1 cellular context compared by ENCODE assay signal in the genomic region with DNA sequence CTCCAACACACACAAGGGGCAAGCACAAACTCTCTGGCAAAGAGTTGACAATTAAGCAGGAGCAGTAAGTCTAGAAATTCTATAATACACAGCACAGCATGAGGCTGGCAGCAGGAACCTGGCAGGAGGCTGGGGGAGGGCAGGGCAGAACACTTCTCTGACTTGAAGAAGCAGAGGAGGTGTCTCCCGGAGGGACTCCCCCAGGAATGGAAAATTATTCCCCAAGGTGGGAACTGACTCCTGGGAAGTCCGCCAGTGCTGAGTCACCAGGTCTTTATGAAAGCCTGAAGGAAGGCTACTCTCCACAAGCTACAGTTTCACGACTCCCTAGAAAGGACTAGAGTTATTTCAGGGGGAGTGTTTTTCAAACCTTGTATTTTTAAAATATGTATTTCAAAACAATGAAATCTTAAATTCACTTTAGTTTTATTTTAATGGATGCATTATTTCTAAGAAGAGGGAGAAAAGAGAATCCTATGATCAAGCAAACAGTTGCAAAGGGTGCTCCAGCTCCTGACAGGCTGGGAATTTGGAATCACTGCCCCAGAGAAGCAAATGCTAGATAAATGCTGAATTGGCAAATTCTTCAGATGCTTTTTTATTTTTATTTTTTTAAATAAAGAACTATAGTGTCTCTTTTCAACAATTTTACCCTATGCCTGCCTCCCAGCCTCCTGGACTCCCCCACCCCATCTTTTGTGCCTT.
TF ChIP-seq lines count a peak whose summit lies in the region.

No MANE protein-coding gene starts in this region.

TF ChIP-seq in HEK293, 187 proteins besides CTCF, POLR2A, EP300 and RAD21 (continued from another document and continues in another):
- no peak for TF ChIP-seq PRDM4 (tag by site-specific recombination; IDR thresholded peaks at IDR 0.05)
- 0 out of 2 replicates have a peak, but pooled peaks have one; percentile 9 for TF ChIP-seq EGR2 (tag by site-specific recombination; IDR thresholded peaks at IDR 0.05; ENCODE audit: low read depth)
- no peak for TF ChIP-seq ZNF623 (tag by site-specific recombination; IDR thresholded peaks at IDR 0.05)
- TF ChIP-seq ZNF146 (tag by site-specific recombination; IDR thresholded peaks at IDR 0.05) = no peak
- TF ChIP-seq AEBP2 (tag by site-specific recombination; IDR thresholded peaks at IDR 0.05; ENCODE audit: borderline replicate concordance) = no peak
- TF ChIP-seq ZNF423 (tag by site-specific recombination; IDR thresholded peaks at IDR 0.05) = no peak
- no peak for TF ChIP-seq ZNF654 (tag by site-specific recombination; IDR thresholded peaks at IDR 0.05; ENCODE audit: low read depth)
- TF ChIP-seq ZFP41 (tag by site-specific recombination; IDR thresholded peaks at IDR 0.05; ENCODE audit: borderline replicate concordance) = no peak
- TF ChIP-seq, protein P1, sequence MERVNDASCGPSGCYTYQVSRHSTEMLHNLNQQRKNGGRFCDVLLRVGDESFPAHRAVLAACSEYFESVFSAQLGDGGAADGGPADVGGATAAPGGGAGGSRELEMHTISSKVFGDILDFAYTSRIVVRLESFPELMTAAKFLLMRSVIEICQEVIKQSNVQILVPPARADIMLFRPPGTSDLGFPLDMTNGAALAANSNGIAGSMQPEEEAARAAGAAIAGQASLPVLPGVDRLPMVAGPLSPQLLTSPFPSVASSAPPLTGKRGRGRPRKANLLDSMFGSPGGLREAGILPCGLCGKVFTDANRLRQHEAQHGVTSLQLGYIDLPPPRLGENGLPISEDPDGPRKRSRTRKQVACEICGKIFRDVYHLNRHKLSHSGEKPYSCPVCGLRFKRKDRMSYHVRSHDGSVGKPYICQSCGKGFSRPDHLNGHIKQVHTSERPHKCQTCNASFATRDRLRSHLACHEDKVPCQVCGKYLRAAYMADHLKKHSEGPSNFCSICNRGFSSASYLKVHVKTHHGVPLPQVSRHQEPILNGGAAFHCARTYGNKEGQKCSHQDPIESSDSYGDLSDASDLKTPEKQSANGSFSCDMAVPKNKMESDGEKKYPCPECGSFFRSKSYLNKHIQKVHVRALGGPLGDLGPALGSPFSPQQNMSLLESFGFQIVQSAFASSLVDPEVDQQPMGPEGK (tag by site-specific recombination; IDR thresholded peaks at IDR 0.05) = peak; percentile 47; the same call in 1 of the 2 replicates
- TF ChIP-seq ZNF214 (tag by site-specific recombination; IDR thresholded peaks at IDR 0.05; ENCODE audit: borderline replicate concordance) = no peak
- peak; percentile 68 for TF ChIP-seq IKZF3 (tag by site-specific recombination; IDR thresholded peaks at IDR 0.05)
- no peak for TF ChIP-seq ZNF624 (tag by site-specific recombination; IDR thresholded peaks at IDR 0.05)
- TF ChIP-seq YY2 (tag by site-specific recombination; IDR thresholded peaks at IDR 0.05) = no peak
- TF ChIP-seq ZNF830 (tag by site-specific recombination; IDR thresholded peaks at IDR 0.05; ENCODE audit: low read depth) = no peak
- no peak for TF ChIP-seq TCF7L2 (IDR thresholded peaks at IDR 0.05; ENCODE audit: borderline replicate concordance, low read depth, low read length)
- TF ChIP-seq ZNF391 (tag by site-specific recombination; IDR thresholded peaks at IDR 0.05; ENCODE audit: borderline replicate concordance, low read depth) = no peak
- no peak for TF ChIP-seq ZNF16 (tag by site-specific recombination; IDR thresholded peaks at IDR 0.05; ENCODE audit: low read depth)
- no peak for TF ChIP-seq ZBTB17 (tag by site-specific recombination; IDR thresholded peaks at IDR 0.05)
- no peak for TF ChIP-seq ZNF274 (IDR thresholded peaks at IDR 0.05; ENCODE audit: low read length)
- TF ChIP-seq ZNF274 (tag by site-specific recombination; IDR thresholded peaks at IDR 0.05; ENCODE audit: borderline replicate concordance) = no peak
- TF ChIP-seq PRDM1 (tag by site-specific recombination; IDR thresholded peaks at IDR 0.05) = no peak
- TF ChIP-seq ZNF112 (tag by site-specific recombination; IDR thresholded peaks at IDR 0.05) = no peak
- TF ChIP-seq ZNF324 (tag by site-specific recombination; IDR thresholded peaks at IDR 0.05) = no peak
- TF ChIP-seq ZNF791 (tag by site-specific recombination; IDR thresholded peaks at IDR 0.05) = no peak
- TF ChIP-seq KLF1 (tag by site-specific recombination; IDR thresholded peaks at IDR 0.05) = no peak
- TF ChIP-seq MZF1 (tag by site-specific recombination; IDR thresholded peaks at IDR 0.05; ENCODE audit: borderline replicate concordance) = 0 out of 2 replicates have a peak, but pooled peaks have one; percentile 41
- no peak for TF ChIP-seq ZNF404 (tag by site-specific recombination; IDR thresholded peaks at IDR 0.05)
- no peak for TF ChIP-seq ZNF514 (tag by site-specific recombination; IDR thresholded peaks at IDR 0.05)
- no peak for TF ChIP-seq SCRT1 (tag by site-specific recombination; IDR thresholded peaks at IDR 0.05; ENCODE audit: borderline replicate concordance)
- no peak for TF ChIP-seq ZNF174 (tag by site-specific recombination; IDR thresholded peaks at IDR 0.05)
- no peak for TF ChIP-seq ZNF311 (tag by site-specific recombination; IDR thresholded peaks at IDR 0.05; ENCODE audit: borderline replicate concordance)
- no peak for TF ChIP-seq ZNF211 (tag by site-specific recombination; IDR thresholded peaks at IDR 0.05; ENCODE audit: low read depth)
- no peak for TF ChIP-seq SP2 (tag by site-specific recombination; IDR thresholded peaks at IDR 0.05)
- peak; percentile 70 for TF ChIP-seq OSR2 (tag by site-specific recombination; IDR thresholded peaks at IDR 0.05)
- TF ChIP-seq ZNF585B (tag by site-specific recombination; IDR thresholded peaks at IDR 0.05) = no peak
- no peak for TF ChIP-seq ZFP3 (tag by site-specific recombination; IDR thresholded peaks at IDR 0.05; ENCODE audit: low read depth)
- no peak for TF ChIP-seq ZNF548 (tag by site-specific recombination; IDR thresholded peaks at IDR 0.05)
- no peak for TF ChIP-seq ZNF302 (tag by site-specific recombination; IDR thresholded peaks at IDR 0.05; ENCODE audit: low read depth)
- TF ChIP-seq GLIS2 (tag by site-specific recombination; IDR thresholded peaks at IDR 0.05) = peak; percentile 57
- TF ChIP-seq ZSCAN16 (tag by site-specific recombination; IDR thresholded peaks at IDR 0.05) = no peak
- no peak for TF ChIP-seq ZFP37 (tag by site-specific recombination; IDR thresholded peaks at IDR 0.05)
- no peak for TF ChIP-seq ZNF670 (tag by site-specific recombination; IDR thresholded peaks at IDR 0.05; ENCODE audit: low read depth)
- 0 out of 2 replicates have a peak, but pooled peaks have one; percentile 17 for TF ChIP-seq ZNF10 (tag by site-specific recombination; IDR thresholded peaks at IDR 0.05)
- TF ChIP-seq, protein P2, sequence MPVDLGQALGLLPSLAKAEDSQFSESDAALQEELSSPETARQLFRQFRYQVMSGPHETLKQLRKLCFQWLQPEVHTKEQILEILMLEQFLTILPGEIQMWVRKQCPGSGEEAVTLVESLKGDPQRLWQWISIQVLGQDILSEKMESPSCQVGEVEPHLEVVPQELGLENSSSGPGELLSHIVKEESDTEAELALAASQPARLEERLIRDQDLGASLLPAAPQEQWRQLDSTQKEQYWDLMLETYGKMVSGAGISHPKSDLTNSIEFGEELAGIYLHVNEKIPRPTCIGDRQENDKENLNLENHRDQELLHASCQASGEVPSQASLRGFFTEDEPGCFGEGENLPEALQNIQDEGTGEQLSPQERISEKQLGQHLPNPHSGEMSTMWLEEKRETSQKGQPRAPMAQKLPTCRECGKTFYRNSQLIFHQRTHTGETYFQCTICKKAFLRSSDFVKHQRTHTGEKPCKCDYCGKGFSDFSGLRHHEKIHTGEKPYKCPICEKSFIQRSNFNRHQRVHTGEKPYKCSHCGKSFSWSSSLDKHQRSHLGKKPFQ (tag by site-specific recombination; IDR thresholded peaks at IDR 0.05) = peak; percentile 86
- TF ChIP-seq ZNF366 (tag by site-specific recombination; conservative IDR thresholded peaks at IDR 0.05) = no peak
- TF ChIP-seq ZNF621 (tag by site-specific recombination; IDR thresholded peaks at IDR 0.05) = no peak
- TF ChIP-seq ZNF175 (tag by site-specific recombination; IDR thresholded peaks at IDR 0.05) = no peak
- no peak for TF ChIP-seq TRIM28 (IDR thresholded peaks at IDR 0.05; ENCODE audit: borderline replicate concordance, low read length)
- TF ChIP-seq ZNF398 (tag by site-specific recombination; IDR thresholded peaks at IDR 0.05) = peak; percentile 32; the same call in 1 of the 2 replicates
- TF ChIP-seq ZNF704 (tag by site-specific recombination; IDR thresholded peaks at IDR 0.05) = no peak
- no peak for TF ChIP-seq HOXC10 (CRISPR knock-in tag; IDR thresholded peaks at IDR 0.05)
- peak; percentile 35; the same call in 1 of the 2 replicates for TF ChIP-seq ZNF394 (tag by site-specific recombination; IDR thresholded peaks at IDR 0.05; ENCODE audit: borderline replicate concordance)
- TF ChIP-seq ZNF660 (tag by site-specific recombination; IDR thresholded peaks at IDR 0.05) = peak; percentile 75; the same call in 1 of the 2 replicates
- TF ChIP-seq ZNF24 (tag by site-specific recombination; IDR thresholded peaks at IDR 0.05) = no peak
- no peak for TF ChIP-seq ZNF521 (tag by site-specific recombination; IDR thresholded peaks at IDR 0.05)
- no peak for TF ChIP-seq ZNF473 (tag by site-specific recombination; IDR thresholded peaks at IDR 0.05)
- TF ChIP-seq ZNF341 (tag by site-specific recombination; IDR thresholded peaks at IDR 0.05; ENCODE audit: low read depth) = no peak
- TF ChIP-seq ZNF558 (tag by site-specific recombination; IDR thresholded peaks at IDR 0.05) = no peak
- TF ChIP-seq ZFP69B (tag by site-specific recombination; IDR thresholded peaks at IDR 0.05) = no peak
- TF ChIP-seq SCRT2 (tag by site-specific recombination; IDR thresholded peaks at IDR 0.05) = no peak
- no peak for TF ChIP-seq ZSCAN18 (tag by site-specific recombination; IDR thresholded peaks at IDR 0.05)
